ENCODE assay signal across 8 cellular contexts in genomic region chr6:116060572-116061283, GRCh38. TPM values are rescaled to one million over a fixed set of nuclear protein-coding genes. Genes with fewer than 3 reads are reported as not detected.
A peak's percentile ranks its signal among the peaks of the same experiment; 100 is the strongest.
DNase-seq lines count a peak whose midpoint lies in the region; TF ChIP-seq lines count a peak whose summit lies in the region.

FRK (minus strand) TSS chr6:116060891; CDS start chr6:116060311, 580 bp downstream.

- TF ChIP-seq CTCF in hepatocyte (IDR thresholded peaks at IDR 0.05; ENCODE audit: poor library complexity) (peak; percentile 47), tibial artery (IDR thresholded peaks at IDR 0.05) (peak; percentile 53 to 64)

- H2AFZ ChIP-seq in hepatocyte = peak within 1 kb of the TSS; percentile 31

- no peaks in the 10 kb centered on the region for H3K9me3 ChIP-seq in SK-N-MC (ENCODE audit: low read depth, low read length)
- H3K9me3 ChIP-seq in hepatocyte (ENCODE audit: low read depth) = no peaks in the 10 kb centered on the region
- H3K9me3 ChIP-seq in tibial artery = no peaks in the 10 kb centered on the region

- 0 out of 2 replicates have a peak within 1 kb of the TSS, but pooled peaks have one; percentile 32 for H3K27ac ChIP-seq in SK-N-MC
- H3K27ac ChIP-seq in hepatocyte = peak within 1 kb of the TSS; percentile 83
- H3K27ac ChIP-seq in tibial artery = peak within 1 kb of the TSS; percentile 83 to 89

- no peaks in the 10 kb centered on the region for H3K9me2 ChIP-seq in hepatocyte (replicated peaks; ENCODE audit: insufficient read depth)

- H3K36me3 ChIP-seq in SK-N-MC (ENCODE audit: insufficient read depth, low read length) (no peaks in the 10 kb centered on the region), hepatocyte (replicated peaks; ENCODE audit: insufficient read depth, low read depth) (no peaks in the 10 kb centered on the region), tibial artery (no peaks in the 10 kb centered on the region)

- H4K20me1 ChIP-seq in hepatocyte (ENCODE audit: insufficient read depth, poor library complexity, severe bottlenecking) = no peaks in the 10 kb centered on the region

- H3K4me2 ChIP-seq in hepatocyte = peak within 1 kb of the TSS; percentile 62

- WGBS in hepatocyte (ENCODE audit: low lambda C conversion rate, missing lambda C conversion rate) = 35% methylated on average over 7 of the region's 7 CpGs

- peak within 1 kb of the TSS; percentile 63 for H3K9ac ChIP-seq in SK-N-MC (ENCODE audit: insufficient read length)

- intact Hi-C loops in tibial artery (cut with DNase I; ENCODE audit: low total_unique reads) = loop anchor here (5.0 kb wide), 1 partner anchor 37 kb away; no protein-coding TSS in a partner anchor

- H3K27me3 ChIP-seq in hepatocyte (no peaks in the 10 kb centered on the region), tibial artery (no peaks in the 10 kb centered on the region)

- peaks cover 35% of the 10 kb centered on the region for H3K79me2 ChIP-seq in hepatocyte

- H3K4me3 ChIP-seq in SK-N-MC (peak within 1 kb of the TSS; percentile 76), hepatocyte (peak within 1 kb of the TSS; percentile 34), tibial artery (peak within 1 kb of the TSS; percentile 62 to 64)

- DNase-seq in DMS 273 (lab: John Stamatoyannopoulos, UW; ENCODE audit: unreplicated experiment) (peak; percentile 19), DMS 273 treated with DMSO at 0.1 percent for 48 hours (lab: John Stamatoyannopoulos, UW) (no peak), SK-N-MC (ENCODE audit: low read depth, low spot score) (peak; percentile 42), hepatocyte (ENCODE audit: low spot score) (peak; percentile 78), tibial artery (peak; percentile 34 to 74), NCI-H1930 (lab: John Stamatoyannopoulos, UW) (no peak), GF-D8 (lab: John Stamatoyannopoulos, UW) (no peak), OCI-M2 (lab: John Stamatoyannopoulos, UW; ENCODE audit: unreplicated experiment) (no peak)

- H3K4me1 ChIP-seq in hepatocyte (ENCODE audit: insufficient read depth) (peaks cover 6% of the 10 kb centered on the region), tibial artery (peaks cover 0 to 39% (median 8%) of the 10 kb centered on the region in 4 donors)

RNA-seq across cellular contexts. Expression of gene FRK, which starts in this region (rescaled TPM):
- total RNA-seq in hepatocyte = 15.3 and 16.9 TPM in 2 replicates
- 2.5 and 2.7 TPM in 2 replicates for polyA plus RNA-seq in hepatocyte

Comparison
In these comparisons a context has a peak if more than half of its experiments do, and no peak if none do; other contexts are left out.
1. DNase-seq: peak in DMS 273 (single experiment), SK-N-MC (single experiment), hepatocyte (single experiment) and tibial artery (2 of 2); none in DMS 273 treated with DMSO at 0.1 percent for 48 hours (single experiment), NCI-H1930 (0 of 2), GF-D8 (single experiment) and OCI-M2 (single experiment).
2. H3K27ac ChIP-seq: peak in every context shown above with its lines; median percentile 86 in tibial artery; 83 in hepatocyte; 32 in SK-N-MC.
3. Peak in every context shown above with its lines, with median percentiles within 50 percentile points of each other: H3K4me3 ChIP-seq.